8 cellular contexts compared by ENCODE assay signal in the genomic region with DNA sequence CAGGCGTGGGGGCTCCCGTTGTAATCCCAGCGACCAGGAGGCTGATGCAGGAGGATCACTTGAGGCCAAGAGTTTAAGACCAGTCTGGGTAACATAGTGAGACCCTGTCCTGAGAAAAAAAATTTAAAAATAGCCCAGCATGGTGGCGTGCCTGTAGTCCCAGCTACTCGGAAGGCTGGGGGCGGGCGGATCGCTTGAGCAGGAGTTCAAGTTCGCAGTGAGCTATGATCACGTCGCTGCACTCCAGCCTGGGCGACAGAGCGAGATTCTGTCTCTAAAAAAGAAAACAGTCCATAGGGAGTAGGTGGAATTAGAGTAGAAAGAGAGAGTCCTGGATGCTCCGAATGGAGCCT. TPM values are rescaled to one million over a fixed set of nuclear protein-coding genes. Genes with fewer than 3 reads are reported as not detected.
DNase-seq lines count a peak whose midpoint lies in the region; ATAC-seq and TF ChIP-seq lines count a peak whose summit lies in the region.

No MANE protein-coding gene starts in this region.

- peak; percentile 1 for ATAC-seq in GM21390 (IDR thresholded peaks at IDR 0.05; ENCODE audit: unreplicated experiment)
- peak; percentile 33 for ATAC-seq in sciatic nerve
- ATAC-seq in GM18873 (IDR thresholded peaks at IDR 0.05; ENCODE audit: low FRiP score, unreplicated experiment): no peak

- H3K36me3 ChIP-seq in WERI-Rb-1: peaks cover 8% of the 10 kb centered on the region

- no peaks in the 10 kb centered on the region for H3K4me1 Mint-ChIP-seq in glutamatergic neuron (ENCODE audit: low read depth, unreplicated experiment)

- DNase-seq in WERI-Rb-1 (no peak), glutamatergic neuron (no peak), sciatic nerve (ENCODE audit: low spot score) (no peak), GM13976 (ENCODE audit: low spot score) (no peak), NCI-H187 (lab: John Stamatoyannopoulos, UW) (no peak), NCI-H2196 (lab: John Stamatoyannopoulos, UW; ENCODE audit: unreplicated experiment) (no peak)

- peak overlapping the region; percentile 38; the same call in 1 of the 2 replicates for H3K27ac ChIP-seq in WERI-Rb-1

- peaks cover 2% of the 10 kb centered on the region for H3K9me3 Mint-ChIP-seq in glutamatergic neuron (ENCODE audit: unreplicated experiment)

- H3K27me3 ChIP-seq in WERI-Rb-1 (ENCODE audit: insufficient read depth, low read depth, severe bottlenecking): no peaks in the 10 kb centered on the region

- peak overlapping the region; percentile 43 for H3K27ac Mint-ChIP-seq in glutamatergic neuron (ENCODE audit: unreplicated experiment)

- in situ Hi-C loops in GM13976 (cut with MboI; ENCODE audit: low sequenced_read_pairs, unreplicated experiment): no loop called here

- intact Hi-C loops in sciatic nerve (cut with DNase I): loop anchor here (5.0 kb wide), 1 partner anchor 137 kb away; no protein-coding TSS in a partner anchor

- H3K36me3 Mint-ChIP-seq in glutamatergic neuron (ENCODE audit: unreplicated experiment): no peaks in the 10 kb centered on the region

- no peak overlapping the region; the same call in 1 of the 2 replicates for H3K4me3 ChIP-seq in WERI-Rb-1 (ENCODE audit: low read depth, low read length)

- H3K4me3 Mint-ChIP-seq in glutamatergic neuron (ENCODE audit: unreplicated experiment): peak overlapping the region; percentile 83

- no peaks in the 10 kb centered on the region for H3K9me3 ChIP-seq in WERI-Rb-1 (ENCODE audit: severe bottlenecking)

- peaks cover 3% of the 10 kb centered on the region for H3K27me3 Mint-ChIP-seq in glutamatergic neuron (ENCODE audit: unreplicated experiment)

- TF ChIP-seq CTCF in WERI-Rb-1 (IDR thresholded peaks at IDR 0.05; ENCODE audit: low read depth, low read length): no peak
- TF ChIP-seq CTCF in glutamatergic neuron (IDR thresholded peaks at IDR 0.05; ENCODE audit: partially characterized antibody, unreplicated experiment): no peak
- no peak for TF ChIP-seq CTCF in GM13976 (IDR thresholded peaks at IDR 0.05; ENCODE audit: borderline replicate concordance, control extremely low read depth, extremely low read depth, insufficient read depth, missing control alignments)

RNA-seq across cellular contexts. Expression of gene TTLL4, which starts 0.3 kb away (rescaled TPM):
- 27.9 TPM for total RNA-seq in glutamatergic neuron (ENCODE audit: unreplicated experiment)
- 50.3 TPM for total RNA-seq in sciatic nerve

RNA-seq across cellular contexts. Expression of gene STK36, which starts 38.4 kb away (rescaled TPM):
- total RNA-seq in glutamatergic neuron (ENCODE audit: unreplicated experiment) (101 TPM), sciatic nerve (39.1 TPM)

RNA-seq across cellular contexts. Expression of gene RNF25, which starts 38.5 kb away (rescaled TPM):
- 34.6 TPM for total RNA-seq in glutamatergic neuron (ENCODE audit: unreplicated experiment)
- 25.2 TPM for total RNA-seq in sciatic nerve

RNA-seq across cellular contexts. Expression of gene BCS1L, which starts 50.8 kb away (rescaled TPM):
- total RNA-seq in glutamatergic neuron (ENCODE audit: unreplicated experiment): 59.8 TPM
- 26.8 TPM for total RNA-seq in sciatic nerve

RNA-seq across cellular contexts. Expression of gene ZNF142, which starts 50.9 kb away (rescaled TPM):
- 46.7 TPM for total RNA-seq in glutamatergic neuron (ENCODE audit: unreplicated experiment)
- total RNA-seq in sciatic nerve: 32.1 TPM
